Comparison of ENCODE assay signal across 9 cellular contexts in genomic region chr1:7070389-7071029, GRCh38.
DNase-seq lines count a peak whose midpoint lies in the region; ATAC-seq, FAIRE-seq and TF ChIP-seq lines count a peak whose summit lies in the region.
"Had no signal": no experiment of that assay in that cellular context is flagged by ENCODE, and none has a peak within 500 bp of the region (broad histone marks: within the 10 kb centered on the region; RNA-seq: fewer than 3 reads in every experiment).

No MANE protein-coding gene starts in this region.

- H3K56ac ChIP-seq in IMR-90 (ENCODE audit: extremely low read depth, insufficient read depth, low read length) = no peak overlapping the region

- H4K20me1 ChIP-seq in IMR-90 (ENCODE audit: insufficient read depth, low read length) = no peaks in the 10 kb centered on the region

- no peak overlapping the region for H3K18ac ChIP-seq in IMR-90 (ENCODE audit: low read depth, low read length)

- DNase-seq in DMS53 (lab: John Stamatoyannopoulos, UW) (peak; percentile 83), IMR-90 (peak; percentile 72), SJSA1 (ENCODE audit: low read depth in 1 of 2, low spot score in 2 of 2) (peak; percentile 39 to 64), head of caudate nucleus (peak; percentile 40 to 86 (median 70)), pons (ENCODE audit: low spot score) (peak; percentile 69), urothelium cell line (ENCODE audit: low spot score) (peak; percentile 52)
- DNase-seq in activated naive CD4-positive, alpha-beta T cell treated with anti-CD3 and anti-CD28 coated beads, Interleukin-2, amount 50 U/mL, for 16 hours = peak; percentile 48

- 0% methylated on average over 3 of the region's 13 CpGs; no CpG with 5 or more reads in 1 of the 2 experiments for WGBS in IMR-90 (ENCODE audit: extremely low coverage in 2 of 2, insufficient read length in 1 of 2), 2 experiments

- H3K9ac ChIP-seq in IMR-90 (ENCODE audit: low read depth, low read length) = no peak overlapping the region

- H3K9me3 ChIP-seq in IMR-90 (ENCODE audit: control insufficient read depth, insufficient read depth, low read length) (no peaks in the 10 kb centered on the region), SJSA1 (replicated peaks) (0 out of 2 replicates have a peak, but pooled peaks cover 5% of the 10 kb centered on the region)

- H3K79me1 ChIP-seq in IMR-90 (ENCODE audit: low read depth in 1 of 2, low read length in 2 of 2) = no peaks in the 10 kb centered on the region

- H2AK5ac ChIP-seq in IMR-90 (ENCODE audit: low read depth, low read length) = no peak overlapping the region

- TF ChIP-seq CTCF in IMR-90 (conservative IDR thresholded peaks at IDR 0.05; ENCODE audit: low read depth, low read length) = peak; percentile 81

- no peak overlapping the region for H2BK120ac ChIP-seq in IMR-90 (ENCODE audit: low read depth, low read length)

- FAIRE-seq in urothelium cell line (lab: Jason Lieb, UNC) = no peak

- no peak overlapping the region for H3K23ac ChIP-seq in IMR-90 (ENCODE audit: low read depth, low read length)

- peak; percentile 76 for TF ChIP-seq RAD21 in IMR-90 (IDR thresholded peaks at IDR 0.05; ENCODE audit: low read length)

- BruUV-seq in IMR-90 (replicated peaks; lab: Mats Ljungman, UMichigan) = no TSS peak

- H3K27ac ChIP-seq in IMR-90 (ENCODE audit: insufficient read depth, low read length) = no peak overlapping the region
- H3K27ac ChIP-seq in SJSA1 = no peak overlapping the region
- H3K27ac ChIP-seq: epithelial cell of prostate had no signal

- dilution Hi-C loops in IMR-90 (cut with HindIII; ENCODE audit: low sequenced_read_pairs, unreplicated experiment) = no loop called here

- peaks cover 11% of the 10 kb centered on the region for H3K27me3 ChIP-seq in IMR-90 (ENCODE audit: control insufficient read depth, insufficient read depth, low read length)
- H3K27me3 ChIP-seq in SJSA1 (replicated peaks) = no peaks in the 10 kb centered on the region; the same call in none of the 2 replicates

- peak; percentile 94 for ATAC-seq in IMR-90 (ENCODE audit: low read depth)
- ATAC-seq in HG03108 (IDR thresholded peaks at IDR 0.05; ENCODE audit: unreplicated experiment) = no peak

- no peak overlapping the region for H4K5ac ChIP-seq in IMR-90 (ENCODE audit: low read depth, low read length)

- H4K8ac ChIP-seq in IMR-90 (ENCODE audit: low read depth in 2 of 2, low read length in 2 of 2) = no peak overlapping the region

- POLR2A ChIA-PET in IMR-90 (lab: Charles Lee; ENCODE audit: unreplicated experiment) = no interaction called here

- CTCF ChIA-PET in IMR-90 (lab: Yijun Ruan, JAX) = interaction anchor here (0.6 to 2.1 kb wide), 20 partner anchors 8 to 623 kb away, joined by 3 to 13 read pairs (median 3); no protein-coding TSS in a partner anchor

- peak overlapping the region; percentile 19 for H3K4me3 ChIP-seq in IMR-90 (ENCODE audit: insufficient read depth, low read depth, low read length)
- no peak overlapping the region for H3K4me3 ChIP-seq in SJSA1

- TF ChIP-seq POLR2A in IMR-90 (IDR thresholded peaks at IDR 0.05; ENCODE audit: low read depth, low read length) = no peak

- no peak overlapping the region for H2BK15ac ChIP-seq in IMR-90 (ENCODE audit: low read depth, low read length)

- no peak overlapping the region for H4K91ac ChIP-seq in IMR-90 (ENCODE audit: insufficient read depth, low read depth, low read length)

- no peaks in the 10 kb centered on the region for H3K4me1 ChIP-seq in IMR-90 (ENCODE audit: control insufficient read depth, insufficient read depth, low read length)
- no peaks in the 10 kb centered on the region for H3K4me1 ChIP-seq in SJSA1 (replicated peaks)

- no peak overlapping the region for H2AK9ac ChIP-seq in IMR-90 (replicated peaks; ENCODE audit: low read depth, low read length, poor library complexity)

- no peaks in the 10 kb centered on the region for H3K9me1 ChIP-seq in IMR-90 (ENCODE audit: insufficient read depth, low read length)

- no peak overlapping the region for H2BK5ac ChIP-seq in IMR-90 (ENCODE audit: low read depth, low read length, poor library complexity, severe bottlenecking)

- H3K14ac ChIP-seq in IMR-90 (replicated peaks; ENCODE audit: low read depth, low read length) = no peak overlapping the region

- H3K4me2 ChIP-seq in IMR-90 (ENCODE audit: low read depth, low read length) = peak overlapping the region; percentile 76

- H3K36me3 ChIP-seq in IMR-90 (ENCODE audit: control insufficient read depth, insufficient read depth, low read length) = no peaks in the 10 kb centered on the region
- no peaks in the 10 kb centered on the region for H3K36me3 ChIP-seq in SJSA1

- in situ Hi-C loops in IMR-90 (cut with MboI; ENCODE audit: low sequenced_read_pairs) = loop anchor here (10.0 kb wide), 1 partner anchor 276 kb away; no protein-coding TSS in a partner anchor

- no peak overlapping the region for H2BK20ac ChIP-seq in IMR-90 (ENCODE audit: low read depth, low read length)

- peak overlapping the region; percentile 85 for H2AFZ ChIP-seq in IMR-90 (replicated peaks; ENCODE audit: low read length, poor library complexity)

- intact Hi-C loops in IMR-90 (cut with micrococcal nuclease) = loop anchor here (1.0 kb wide), 3 partner anchors 276 to 577 kb away; no protein-coding TSS in a partner anchor
- intact Hi-C loops in head of caudate nucleus (cut with DNase I) = loop anchor here (10.0 kb wide), 1 partner anchor 276 kb away; no protein-coding TSS in a partner anchor

- H3K4ac ChIP-seq in IMR-90 (ENCODE audit: low read depth, low read length) = no peak overlapping the region

TF ChIP-seq in IMR-90, 13 proteins besides CTCF, POLR2A, EP300 and RAD21:
- TF ChIP-seq CEBPB (IDR thresholded peaks at IDR 0.05; ENCODE audit: low read depth, low read length) (peak; percentile 65), SMC3 (IDR thresholded peaks at IDR 0.05; ENCODE audit: low read depth, low read length) (peak; percentile 75), RCOR1 (IDR thresholded peaks at IDR 0.05; ENCODE audit: insufficient replicate concordance, low read length) (no peak), MAFK (IDR thresholded peaks at IDR 0.05; ENCODE audit: low read depth, low read length) (no peak)
